11 cellular contexts compared by ENCODE assay signal in genomic region chr11:125072210-125072960, GRCh38. TPM values are rescaled to one million over a fixed set of nuclear protein-coding genes. Genes with fewer than 3 reads are reported as not detected.
DNase-seq lines count a peak whose midpoint lies in the region; ATAC-seq and TF ChIP-seq lines count a peak whose summit lies in the region.
"Had no signal": no experiment of that assay in that cellular context is flagged by ENCODE, and none has a peak within 500 bp of the region (broad histone marks: within the 10 kb centered on the region; RNA-seq: fewer than 3 reads in every experiment).

No MANE protein-coding gene starts in this region.

- TF ChIP-seq CTCF in glutamatergic neuron (IDR thresholded peaks at IDR 0.05; ENCODE audit: partially characterized antibody, unreplicated experiment) (no peak), WERI-Rb-1 (IDR thresholded peaks at IDR 0.05; ENCODE audit: low read depth, low read length) (no peak)

- intact Hi-C loops in left ventricle myocardium superior (cut with micrococcal nuclease): no loop called here

- peaks cover 11 to 62% of the 10 kb centered on the region in 2 donors for H3K27me3 Mint-ChIP-seq in CD8-positive, alpha-beta memory T cell
- peaks cover 2% of the 10 kb centered on the region for H3K27me3 Mint-ChIP-seq in glutamatergic neuron (ENCODE audit: unreplicated experiment)

- no peak overlapping the region for H3K4me3 Mint-ChIP-seq in CD8-positive, alpha-beta memory T cell
- no peak overlapping the region for H3K4me3 Mint-ChIP-seq in glutamatergic neuron (ENCODE audit: unreplicated experiment)

- no peak overlapping the region for H3K27ac ChIP-seq in CD8-positive, alpha-beta memory T cell (ENCODE audit: low read depth, low read length)
- H3K27ac ChIP-seq in WERI-Rb-1: no peak overlapping the region
- H3K27ac ChIP-seq: parathyroid adenoma, SK-N-MC had no signal

- H3K9me3 Mint-ChIP-seq in CD8-positive, alpha-beta memory T cell: no peaks in the 10 kb centered on the region
- H3K9me3 Mint-ChIP-seq in glutamatergic neuron (ENCODE audit: unreplicated experiment): no peaks in the 10 kb centered on the region

- no peaks in the 10 kb centered on the region for H3K27me3 ChIP-seq in CD8-positive, alpha-beta memory T cell (ENCODE audit: insufficient read depth, low read length, poor library complexity, severe bottlenecking)
- no peaks in the 10 kb centered on the region for H3K27me3 ChIP-seq in WERI-Rb-1 (ENCODE audit: insufficient read depth, low read depth, severe bottlenecking)

- no peaks in the 10 kb centered on the region for H3K36me3 ChIP-seq in CD8-positive, alpha-beta memory T cell (ENCODE audit: insufficient read depth, low read length)
- no peaks in the 10 kb centered on the region for H3K36me3 ChIP-seq in WERI-Rb-1

- H3K27ac Mint-ChIP-seq in CD8-positive, alpha-beta memory T cell: no peak overlapping the region
- no peak overlapping the region for H3K27ac Mint-ChIP-seq in glutamatergic neuron (ENCODE audit: unreplicated experiment)

- H3K4me3 ChIP-seq in CD8-positive, alpha-beta memory T cell (ENCODE audit: low read length): no peak overlapping the region
- H3K4me3 ChIP-seq in WERI-Rb-1 (ENCODE audit: low read depth, low read length): no peak overlapping the region
- H3K4me3 ChIP-seq: SK-N-MC had no signal

- peak; percentile 14 for TF ChIP-seq POLR2A in GM10847 (IDR thresholded peaks at IDR 0.05; ENCODE audit: extremely low read depth, insufficient read length)

- no peaks in the 10 kb centered on the region for H3K36me3 Mint-ChIP-seq in CD8-positive, alpha-beta memory T cell
- H3K36me3 Mint-ChIP-seq in glutamatergic neuron (ENCODE audit: unreplicated experiment): no peaks in the 10 kb centered on the region

- H3K4me1 Mint-ChIP-seq in CD8-positive, alpha-beta memory T cell: peaks cover 4 to 13% (median 8%) of the 10 kb centered on the region in 3 donors
- H3K4me1 Mint-ChIP-seq in glutamatergic neuron (ENCODE audit: low read depth, unreplicated experiment): no peaks in the 10 kb centered on the region

- H3K9me3 ChIP-seq in CD8-positive, alpha-beta memory T cell (ENCODE audit: low read length): no peaks in the 10 kb centered on the region
- no peaks in the 10 kb centered on the region for H3K9me3 ChIP-seq in WERI-Rb-1 (ENCODE audit: severe bottlenecking)

- DNase-seq in left ventricle myocardium superior: no peak
- no peak for DNase-seq in CD8-positive, alpha-beta memory T cell
- no peak for DNase-seq in glutamatergic neuron
- no peak for DNase-seq in WERI-Rb-1
- DNase-seq in DMS79 treated with DMSO at 0.1 percent for 48 hours (lab: John Stamatoyannopoulos, UW): no peak
- DNase-seq: DND-41 had no signal

- no peaks in the 10 kb centered on the region for H3K4me1 ChIP-seq in CD8-positive, alpha-beta memory T cell (ENCODE audit: insufficient read depth, low read length)
- H3K4me1 ChIP-seq: parathyroid adenoma had no signal

- POLR2A ChIA-PET in CD8-positive, alpha-beta memory T cell (lab: Charles Lee): no interaction called here

- CTCF ChIA-PET in CD8-positive, alpha-beta memory T cell (lab: Charles Lee): no interaction called here

- ATAC-seq in GM21528 (IDR thresholded peaks at IDR 0.05; ENCODE audit: low FRiP score, unreplicated experiment): peak; percentile 90
- ATAC-seq in HG03571 (IDR thresholded peaks at IDR 0.05; ENCODE audit: unreplicated experiment): peak; percentile 82
- peak; percentile 61 for ATAC-seq in left ventricle myocardium superior

RNA-seq across cellular contexts. Expression of gene SLC37A2, which starts 9.3 kb away (rescaled TPM):
- total RNA-seq in left ventricle myocardium superior (3.5 TPM), glutamatergic neuron (ENCODE audit: unreplicated experiment) (0.74 TPM)
- 1 to 10 TPM; 1.5 to 2.0 TPM for total RNA-seq in CD8-positive, alpha-beta memory T cell
- 0.33 TPM for polyA plus RNA-seq in CD8-positive, alpha-beta memory T cell

RNA-seq across cellular contexts. Expression of gene TMEM218, which starts 39.0 kb away (rescaled TPM):
- total RNA-seq in left ventricle myocardium superior: 7.9 TPM
- total RNA-seq in CD8-positive, alpha-beta memory T cell: 10 to 100 TPM; 22.5 to 25.5 TPM
- 36.6 TPM for polyA plus RNA-seq in CD8-positive, alpha-beta memory T cell
- total RNA-seq in glutamatergic neuron (ENCODE audit: unreplicated experiment): 15.8 TPM
